Comparison of ENCODE assay signal across 12 cellular contexts in the genomic region with DNA sequence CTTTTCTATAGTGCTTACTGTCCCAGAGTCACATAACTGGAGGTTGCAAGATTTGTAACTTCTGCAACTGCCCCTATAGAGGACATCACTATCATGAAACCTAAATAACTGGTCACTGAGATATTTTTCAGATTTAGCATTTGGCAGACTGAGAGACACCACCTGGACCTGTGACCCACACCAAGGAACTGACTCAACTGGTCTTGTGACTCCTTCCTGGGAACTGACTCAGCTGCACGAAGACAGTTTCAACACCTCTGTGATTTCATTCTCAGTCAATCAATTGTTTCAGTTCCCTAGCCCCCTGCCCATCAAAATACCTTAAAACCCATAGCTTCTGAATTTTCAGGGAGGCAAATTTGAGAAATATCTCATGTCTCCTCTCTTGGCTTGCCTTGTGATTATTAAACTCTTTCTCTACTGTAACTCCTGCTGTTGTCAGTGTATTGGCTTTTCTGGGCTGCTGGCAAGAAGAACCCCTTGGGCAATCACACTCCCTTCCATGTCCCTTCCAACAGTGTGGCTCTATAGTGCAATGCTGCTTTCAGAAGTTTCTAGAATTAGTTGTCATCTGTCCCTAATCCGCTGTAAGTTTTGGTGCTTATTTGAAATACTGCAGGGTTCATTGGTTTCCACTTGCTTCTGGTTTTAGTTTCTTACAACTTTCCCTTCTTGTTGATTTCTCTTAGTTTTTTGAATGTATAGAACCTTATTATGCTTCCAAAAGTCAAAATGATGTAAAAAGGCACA.
DNase-seq lines count a peak whose midpoint lies in the region; ATAC-seq, FAIRE-seq and TF ChIP-seq lines count a peak whose summit lies in the region.
"Had no signal": no experiment of that assay in that cellular context is flagged by ENCODE, and none has a peak within 500 bp of the region (broad histone marks: within the 10 kb centered on the region; RNA-seq: fewer than 3 reads in every experiment).

No MANE protein-coding gene starts in this region.

- H3K4me1 ChIP-seq in lower lobe of right lung, result no peaks in the 10 kb centered on the region
- H3K4me1 ChIP-seq: Peyer's patch, thyroid gland had no signal

- ATAC-seq in GM19438 (IDR thresholded peaks at IDR 0.05; ENCODE audit: low read depth, unreplicated experiment), result peak; percentile 87
- ATAC-seq in HG02981 (IDR thresholded peaks at IDR 0.05; ENCODE audit: unreplicated experiment), result peak; percentile 95
- no peak for ATAC-seq in lower lobe of right lung

- no peak for FAIRE-seq in frontal cortex (lab: Jason Lieb, UNC)

- DNase-seq in CD1c-positive myeloid dendritic cell (ENCODE audit: extremely low spot score), result peak; percentile 45
- DNase-seq in RPMI7951 (ENCODE audit: low read depth), result peak; percentile 67
- DNase-seq in frontal cortex (ENCODE audit: low spot score in 2 of 2), result no peak
- no peak for DNase-seq in DMS79 (lab: John Stamatoyannopoulos, UW)
- DNase-seq in cortex of kidney (lab: John Stamatoyannopoulos, UW), result no peak
- no peak for DNase-seq in lower lobe of right lung
- DNase-seq: effector CD8-positive, alpha-beta T cell; KBM-7; Peyer's patch; thyroid gland had no signal

- intact Hi-C loops in lower lobe of right lung (cut with DNase I), result no loop called here

- H3K27ac ChIP-seq in lower lobe of right lung, result no peak overlapping the region
- H3K27ac ChIP-seq: Peyer's patch, thyroid gland had no signal

- H3K4me3 ChIP-seq in lower lobe of right lung, result no peak overlapping the region
- H3K4me3 ChIP-seq: Peyer's patch, thyroid gland had no signal

- no peaks in the 10 kb centered on the region for H3K27me3 ChIP-seq in lower lobe of right lung (ENCODE audit: low read depth)
- H3K27me3 ChIP-seq: Peyer's patch, thyroid gland had no signal

- H3K36me3 ChIP-seq in lower lobe of right lung, result no peaks in the 10 kb centered on the region
- H3K36me3 ChIP-seq: Peyer's patch, thyroid gland had no signal

- H3K9me3 ChIP-seq in lower lobe of right lung, result no peaks in the 10 kb centered on the region
- H3K9me3 ChIP-seq: Peyer's patch, thyroid gland had no signal

- TF ChIP-seq CTCF in lower lobe of right lung (IDR thresholded peaks at IDR 0.05), result no peak

Comparison
In these comparisons a context has a peak if more than half of its experiments do, and no peak if none do; other contexts are left out.
1. DNase-seq: peak in CD1c-positive myeloid dendritic cell (single experiment) and RPMI7951 (single experiment); none in frontal cortex (0 of 2), DMS79 (single experiment), cortex of kidney (single experiment) and lower lobe of right lung (single experiment).
2. ATAC-seq: peak in GM19438 (single experiment) and HG02981 (single experiment); none in lower lobe of right lung (0 of 2).